Comparison of ENCODE assay signal across 23 cellular contexts in genomic region chr2:217647226-217647625, GRCh38.
"Had no signal": no experiment of that assay in that cellular context is flagged by ENCODE, and none has a peak within 500 bp of the region (broad histone marks: within the 10 kb centered on the region; RNA-seq: fewer than 3 reads in every experiment).

No MANE protein-coding gene starts in this region.

- H3K27me3 ChIP-seq: colonic mucosa, dorsolateral prefrontal cortex, esophagus squamous epithelium, gastrocnemius medialis, gastroesophageal sphincter, heart left ventricle, heart right ventricle had no signal

- H3K9me3 ChIP-seq: colonic mucosa, esophagus squamous epithelium, gastrocnemius medialis, gastroesophageal sphincter, heart left ventricle, heart right ventricle had no signal

- H3K27me3 Mint-ChIP-seq: dendritic cell treated with granulocyte-macrophage colony-stimulating factor and Interleukin-4, amounts not matched to agents 40 ng/mL and 50 ng/mL, for 4 days had no signal

- H3K4me1 ChIP-seq: colonic mucosa, foreskin keratinocyte had no signal

- H3K4me3 ChIP-seq: colonic mucosa, coronary artery, dorsolateral prefrontal cortex, esophagus squamous epithelium, gastrocnemius medialis, gastroesophageal sphincter, heart left ventricle, heart right ventricle had no signal

- H3K4me3 Mint-ChIP-seq: dendritic cell treated with granulocyte-macrophage colony-stimulating factor and Interleukin-4, amounts not matched to agents 40 ng/mL and 50 ng/mL, for 4 days; effector memory CD8-positive, alpha-beta T cell; endodermal cell had no signal

- H3K27ac Mint-ChIP-seq: dendritic cell treated with granulocyte-macrophage colony-stimulating factor and Interleukin-4, amounts not matched to agents 40 ng/mL and 50 ng/mL, for 4 days; effector memory CD8-positive, alpha-beta T cell; endodermal cell had no signal

- DNase-seq: colonic mucosa; cortex of kidney; dermis blood vessel endothelial cell; dorsolateral prefrontal cortex; effector CD4-positive, alpha-beta T cell; effector memory CD4-positive, alpha-beta T cell; effector memory CD8-positive, alpha-beta T cell; endodermal cell; erythroblast; esophagus squamous epithelium; foreskin fibroblast; foreskin keratinocyte; foreskin melanocyte; gastrocnemius medialis; glutamatergic neuron; head of caudate nucleus; heart left ventricle; heart right ventricle had no signal

- H3K27ac ChIP-seq: colonic mucosa, coronary artery, dorsolateral prefrontal cortex, epithelial cell of prostate, foreskin keratinocyte, gastrocnemius medialis, gastroesophageal sphincter, heart left ventricle, heart right ventricle had no signal

- ATAC-seq: effector memory CD8-positive, alpha-beta T cell; esophagus mucosa; foreskin keratinocyte; gastrocnemius medialis; gastroesophageal sphincter; heart left ventricle; heart right ventricle had no signal

- H3K9me3 Mint-ChIP-seq: dendritic cell treated with granulocyte-macrophage colony-stimulating factor and Interleukin-4, amounts not matched to agents 40 ng/mL and 50 ng/mL, for 4 days; endodermal cell had no signal

- H3K36me3 ChIP-seq: colonic mucosa, esophagus squamous epithelium, gastrocnemius medialis, gastroesophageal sphincter, heart left ventricle, heart right ventricle had no signal
